ENCODE assay signal across 1 cellular context in the genomic region with DNA sequence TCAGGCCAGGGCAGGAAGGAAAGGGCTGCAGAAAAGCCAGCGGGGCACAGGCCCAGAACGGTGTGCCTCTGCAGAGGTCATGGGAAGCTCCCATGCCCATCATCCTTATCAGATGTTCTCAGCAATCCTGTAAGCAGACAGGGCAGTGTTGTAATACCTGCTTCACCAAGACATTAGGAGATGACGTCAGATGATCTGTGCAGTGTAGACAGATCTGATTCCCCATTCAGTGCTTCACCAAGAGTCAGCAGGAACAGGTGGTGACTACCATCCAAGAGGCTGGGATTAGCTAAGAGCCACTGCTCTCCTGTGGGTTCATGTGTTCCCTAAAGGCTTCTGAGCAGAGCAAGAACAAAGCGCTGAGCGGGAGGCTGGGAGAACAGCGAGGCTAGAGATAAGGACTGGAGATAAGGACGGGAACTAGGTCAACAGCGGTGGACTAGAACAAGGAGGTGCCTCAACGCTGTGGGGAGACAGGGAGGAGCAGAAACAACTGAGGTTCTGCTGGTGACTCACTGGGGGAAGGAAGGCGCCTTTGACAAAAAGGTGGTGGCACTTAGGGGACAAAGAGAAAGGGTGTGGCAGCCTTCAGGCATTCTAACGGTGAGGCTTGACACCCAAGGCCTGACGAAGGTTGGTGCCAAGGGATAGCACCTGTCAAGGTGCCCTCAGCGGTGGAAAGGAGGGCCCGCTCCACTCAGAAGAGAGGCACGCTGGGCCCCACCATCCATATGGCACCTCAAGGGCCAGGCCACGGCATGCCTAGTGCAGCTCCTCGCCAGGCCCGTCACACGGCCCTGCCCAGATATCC.
TF ChIP-seq lines count a peak whose summit lies in the region.

No MANE protein-coding gene starts in this region.

TF ChIP-seq in HepG2, 621 proteins besides CTCF, POLR2A, EP300 and RAD21 (continued from another document and continues in another):
- TF ChIP-seq, protein P1, sequence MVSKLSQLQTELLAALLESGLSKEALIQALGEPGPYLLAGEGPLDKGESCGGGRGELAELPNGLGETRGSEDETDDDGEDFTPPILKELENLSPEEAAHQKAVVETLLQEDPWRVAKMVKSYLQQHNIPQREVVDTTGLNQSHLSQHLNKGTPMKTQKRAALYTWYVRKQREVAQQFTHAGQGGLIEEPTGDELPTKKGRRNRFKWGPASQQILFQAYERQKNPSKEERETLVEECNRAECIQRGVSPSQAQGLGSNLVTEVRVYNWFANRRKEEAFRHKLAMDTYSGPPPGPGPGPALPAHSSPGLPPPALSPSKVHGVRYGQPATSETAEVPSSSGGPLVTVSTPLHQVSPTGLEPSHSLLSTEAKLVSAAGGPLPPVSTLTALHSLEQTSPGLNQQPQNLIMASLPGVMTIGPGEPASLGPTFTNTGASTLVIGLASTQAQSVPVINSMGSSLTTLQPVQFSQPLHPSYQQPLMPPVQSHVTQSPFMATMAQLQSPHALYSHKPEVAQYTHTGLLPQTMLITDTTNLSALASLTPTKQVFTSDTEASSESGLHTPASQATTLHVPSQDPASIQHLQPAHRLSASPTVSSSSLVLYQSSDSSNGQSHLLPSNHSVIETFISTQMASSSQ (IDR thresholded peaks at IDR 0.05; ENCODE audit: low read depth) = no peak
- TF ChIP-seq, protein P1 (CRISPR knock-in tag; IDR thresholded peaks at IDR 0.05; ENCODE audit: borderline replicate concordance) = 0 out of 2 replicates have a peak, but pooled peaks have one; percentile 69
- TF ChIP-seq ZMAT3 (CRISPR knock-in tag; conservative IDR thresholded peaks at IDR 0.05) = no peak
- peak; percentile 47 for TF ChIP-seq MED8 (CRISPR knock-in tag; IDR thresholded peaks at IDR 0.05; ENCODE audit: insufficient replicate concordance)
- peak; percentile 20 for TF ChIP-seq ASH2L (IDR thresholded peaks at IDR 0.05; ENCODE audit: insufficient read length, low read depth, low read length)
- TF ChIP-seq, protein P2, sequence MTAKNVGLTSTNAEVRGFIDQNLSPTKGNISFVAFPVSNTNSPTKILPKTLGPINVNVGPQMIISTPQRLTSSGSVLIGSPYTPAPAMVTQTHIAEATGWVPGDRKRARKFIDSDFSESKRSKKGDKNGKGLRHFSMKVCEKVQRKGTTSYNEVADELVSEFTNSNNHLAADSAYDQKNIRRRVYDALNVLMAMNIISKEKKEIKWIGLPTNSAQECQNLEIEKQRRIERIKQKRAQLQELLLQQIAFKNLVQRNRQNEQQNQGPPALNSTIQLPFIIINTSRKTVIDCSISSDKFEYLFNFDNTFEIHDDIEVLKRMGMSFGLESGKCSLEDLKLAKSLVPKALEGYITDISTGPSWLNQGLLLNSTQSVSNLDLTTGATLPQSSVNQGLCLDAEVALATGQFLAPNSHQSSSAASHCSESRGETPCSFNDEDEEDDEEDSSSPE (CRISPR knock-in tag; IDR thresholded peaks at IDR 0.05) = no peak
- TF ChIP-seq ZNF234 (CRISPR knock-in tag; conservative IDR thresholded peaks at IDR 0.05) = no peak
- TF ChIP-seq ZNF281 (CRISPR knock-in tag; IDR thresholded peaks at IDR 0.05; ENCODE audit: borderline replicate concordance) = peak; percentile 21; the same call in 1 of the 2 replicates
- no peak for TF ChIP-seq DMTF1 (CRISPR knock-in tag; IDR thresholded peaks at IDR 0.05)
- TF ChIP-seq EHMT2 (IDR thresholded peaks at IDR 0.05; ENCODE audit: borderline replicate concordance, low read depth, low read length) = no peak
- TF ChIP-seq, protein P3, sequence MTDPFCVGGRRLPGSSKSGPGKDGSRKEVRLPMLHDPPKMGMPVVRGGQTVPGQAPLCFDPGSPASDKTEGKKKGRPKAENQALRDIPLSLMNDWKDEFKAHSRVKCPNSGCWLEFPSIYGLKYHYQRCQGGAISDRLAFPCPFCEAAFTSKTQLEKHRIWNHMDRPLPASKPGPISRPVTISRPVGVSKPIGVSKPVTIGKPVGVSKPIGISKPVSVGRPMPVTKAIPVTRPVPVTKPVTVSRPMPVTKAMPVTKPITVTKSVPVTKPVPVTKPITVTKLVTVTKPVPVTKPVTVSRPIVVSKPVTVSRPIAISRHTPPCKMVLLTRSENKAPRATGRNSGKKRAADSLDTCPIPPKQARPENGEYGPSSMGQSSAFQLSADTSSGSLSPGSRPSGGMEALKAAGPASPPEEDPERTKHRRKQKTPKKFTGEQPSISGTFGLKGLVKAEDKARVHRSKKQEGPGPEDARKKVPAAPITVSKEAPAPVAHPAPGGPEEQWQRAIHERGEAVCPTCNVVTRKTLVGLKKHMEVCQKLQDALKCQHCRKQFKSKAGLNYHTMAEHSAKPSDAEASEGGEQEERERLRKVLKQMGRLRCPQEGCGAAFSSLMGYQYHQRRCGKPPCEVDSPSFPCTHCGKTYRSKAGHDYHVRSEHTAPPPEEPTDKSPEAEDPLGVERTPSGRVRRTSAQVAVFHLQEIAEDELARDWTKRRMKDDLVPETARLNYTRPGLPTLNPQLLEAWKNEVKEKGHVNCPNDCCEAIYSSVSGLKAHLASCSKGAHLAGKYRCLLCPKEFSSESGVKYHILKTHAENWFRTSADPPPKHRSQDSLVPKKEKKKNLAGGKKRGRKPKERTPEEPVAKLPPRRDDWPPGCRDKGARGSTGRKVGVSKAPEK (CRISPR knock-in tag; IDR thresholded peaks at IDR 0.05; ENCODE audit: borderline replicate concordance) = 0 out of 2 replicates have a peak, but pooled peaks have one; percentile 21
- no peak; the same call in 1 of the 2 replicates for TF ChIP-seq ZBTB33 (CRISPR knock-in tag; IDR thresholded peaks at IDR 0.05)
- no peak for TF ChIP-seq MZF1 (CRISPR knock-in tag; IDR thresholded peaks at IDR 0.05; ENCODE audit: borderline replicate concordance)
- TF ChIP-seq, protein P4, sequence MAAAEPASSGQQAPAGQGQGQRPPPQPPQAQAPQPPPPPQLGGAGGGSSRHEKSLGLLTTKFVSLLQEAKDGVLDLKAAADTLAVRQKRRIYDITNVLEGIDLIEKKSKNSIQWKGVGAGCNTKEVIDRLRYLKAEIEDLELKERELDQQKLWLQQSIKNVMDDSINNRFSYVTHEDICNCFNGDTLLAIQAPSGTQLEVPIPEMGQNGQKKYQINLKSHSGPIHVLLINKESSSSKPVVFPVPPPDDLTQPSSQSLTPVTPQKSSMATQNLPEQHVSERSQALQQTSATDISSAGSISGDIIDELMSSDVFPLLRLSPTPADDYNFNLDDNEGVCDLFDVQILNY (CRISPR knock-in tag; conservative IDR thresholded peaks at IDR 0.05) = no peak
- no peak for TF ChIP-seq PHF21A (CRISPR knock-in tag; IDR thresholded peaks at IDR 0.05)
- TF ChIP-seq ZNF580 (CRISPR knock-in tag; IDR thresholded peaks at IDR 0.05; ENCODE audit: borderline replicate concordance, low read depth) = no peak
- no peak for TF ChIP-seq ZEB1 (IDR thresholded peaks at IDR 0.05; ENCODE audit: insufficient replicate concordance, low read depth)
- TF ChIP-seq ZNF720 (CRISPR knock-in tag; IDR thresholded peaks at IDR 0.05) = no peak
- no peak for TF ChIP-seq ZNF451 (CRISPR knock-in tag; IDR thresholded peaks at IDR 0.05)
- no peak for TF ChIP-seq ZNF670 (CRISPR knock-in tag; IDR thresholded peaks at IDR 0.05; ENCODE audit: borderline replicate concordance)
- peak; percentile 63 for TF ChIP-seq TBX2 (CRISPR knock-in tag; IDR thresholded peaks at IDR 0.05; ENCODE audit: borderline replicate concordance)
- TF ChIP-seq CAMTA2 (CRISPR knock-in tag; IDR thresholded peaks at IDR 0.05; ENCODE audit: borderline replicate concordance) = 0 out of 2 replicates have a peak, but pooled peaks have one; percentile 18
- TF ChIP-seq ZNF777 (CRISPR knock-in tag; IDR thresholded peaks at IDR 0.05) = no peak
- no peak for TF ChIP-seq SMARCC2 (IDR thresholded peaks at IDR 0.05)
- TF ChIP-seq NR2F1 (CRISPR knock-in tag; IDR thresholded peaks at IDR 0.05) = peak in 1 of 2 experiments; percentile 18; a peak in 1 of 4 replicates
- TF ChIP-seq YEATS4 (CRISPR knock-in tag; IDR thresholded peaks at IDR 0.05; ENCODE audit: borderline replicate concordance) = no peak
- TF ChIP-seq ZUFSP (CRISPR knock-in tag; IDR thresholded peaks at IDR 0.05; ENCODE audit: borderline replicate concordance) = no peak
- peak; percentile 93 for TF ChIP-seq GATA4 (IDR thresholded peaks at IDR 0.05; ENCODE audit: borderline replicate concordance, low read depth)
- no peak for TF ChIP-seq MIER2 (CRISPR knock-in tag; IDR thresholded peaks at IDR 0.05)
- TF ChIP-seq HNF4A (CRISPR knock-in tag; IDR thresholded peaks at IDR 0.05) = peak; percentile 67
- TF ChIP-seq, protein P5, sequence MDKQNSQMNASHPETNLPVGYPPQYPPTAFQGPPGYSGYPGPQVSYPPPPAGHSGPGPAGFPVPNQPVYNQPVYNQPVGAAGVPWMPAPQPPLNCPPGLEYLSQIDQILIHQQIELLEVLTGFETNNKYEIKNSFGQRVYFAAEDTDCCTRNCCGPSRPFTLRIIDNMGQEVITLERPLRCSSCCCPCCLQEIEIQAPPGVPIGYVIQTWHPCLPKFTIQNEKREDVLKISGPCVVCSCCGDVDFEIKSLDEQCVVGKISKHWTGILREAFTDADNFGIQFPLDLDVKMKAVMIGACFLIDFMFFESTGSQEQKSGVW (CRISPR knock-in tag; IDR thresholded peaks at IDR 0.05; ENCODE audit: borderline replicate concordance) = no peak
